10 cellular contexts compared by ENCODE assay signal in genomic region chr16:22370038-22370541, GRCh38. TPM values are rescaled to one million over a fixed set of nuclear protein-coding genes. Genes with fewer than 3 reads are reported as not detected.
DNase-seq lines count a peak whose midpoint lies in the region; ATAC-seq, FAIRE-seq and TF ChIP-seq lines count a peak whose summit lies in the region.
"Had no signal": no experiment of that assay in that cellular context is flagged by ENCODE, and none has a peak within 500 bp of the region (broad histone marks: within the 10 kb centered on the region; RNA-seq: fewer than 3 reads in every experiment).

No MANE protein-coding gene starts in this region.

- no peak overlapping the region for H3K4me3 ChIP-seq in A549
- H3K4me3 ChIP-seq in lower lobe of right lung: no peak overlapping the region

- ATAC-seq in A549 (no peak), lower lobe of right lung (no peak), GM21825 (IDR thresholded peaks at IDR 0.05; ENCODE audit: unreplicated experiment) (no peak)

- TF ChIP-seq CTCF in A549 (IDR thresholded peaks at IDR 0.05): no peak
- TF ChIP-seq CTCF in lower lobe of right lung (IDR thresholded peaks at IDR 0.05): no peak

- 55% methylated on average over 1 of the region's 1 CpG for WGBS in A549 (ENCODE audit: missing lambda C conversion rate)

- H3K27ac ChIP-seq in A549 (peak overlapping the region; percentile 44 to 90), lower lobe of right lung (peak overlapping the region; percentile 40)

- H3K4me1 ChIP-seq in A549 (peaks cover 50% of the 10 kb centered on the region), lower lobe of right lung (peaks cover 54% of the 10 kb centered on the region)

- FAIRE-seq in A549 (lab: Jason Lieb, UNC) (no peak), H54 (lab: Jason Lieb, UNC) (peak; percentile 20), GM12891 (lab: Jason Lieb, UNC) (no peak)

- POLR2A ChIA-PET in A549 (lab: Yijun Ruan, JAX): no interaction called here

- peaks cover under 1% of the 10 kb centered on the region for H3K36me3 ChIP-seq in lower lobe of right lung

- no peaks in the 10 kb centered on the region for H3K27me3 ChIP-seq in lower lobe of right lung (ENCODE audit: low read depth)

- peak overlapping the region; percentile 95 for H3K4me2 ChIP-seq in A549

- TF ChIP-seq POLR2A in A549 (IDR thresholded peaks at IDR 0.05; ENCODE audit: low read length) (no peak), H54 (IDR thresholded peaks at IDR 0.05; ENCODE audit: low read depth, low read length) (no peak), GM12891 (IDR thresholded peaks at IDR 0.05; ENCODE audit: low read depth, low read length) (no peak)

- CTCF ChIA-PET in A549 (lab: Yijun Ruan, JAX): interaction anchor here (0.8 to 0.9 kb wide), 2 partner anchors 9 to 40 kb away, joined by 3 to 4 read pairs; no protein-coding TSS in a partner anchor

- DNase-seq in A549 (ENCODE audit: low read depth in 1 of 2, low spot score in 1 of 2) (no peak), H54 (ENCODE audit: insufficient read length, low spot score) (no peak), amniotic epithelial cell (ENCODE audit: low read depth) (peak; percentile 95), lower lobe of right lung (no peak), SW480 (ENCODE audit: low spot score) (no peak), SIG-M5 (lab: John Stamatoyannopoulos, UW) (no peak), GM12891 (ENCODE audit: insufficient read length, low spot score) (no peak)
- DNase-seq: GOT3, substantia nigra had no signal

- H3K9me3 ChIP-seq in A549: no peaks in the 10 kb centered on the region
- no peaks in the 10 kb centered on the region for H3K9me3 ChIP-seq in lower lobe of right lung

- no peak for TF ChIP-seq EP300 in A549 (IDR thresholded peaks at IDR 0.05)

- intact Hi-C loops in lower lobe of right lung (cut with DNase I): no loop called here

- TF ChIP-seq RAD21 in A549 (conservative IDR thresholded peaks at IDR 0.05 in 1 of 2, IDR thresholded peaks at IDR 0.05 in 1 of 2): no peak

TF ChIP-seq in A549, 52 proteins besides CTCF, POLR2A, EP300 and RAD21:
- TF ChIP-seq RARB (CRISPR knock-in tag; IDR thresholded peaks at IDR 0.05): no peak
- no peak for TF ChIP-seq POLR2AphosphoS2 (conservative IDR thresholded peaks at IDR 0.05; ENCODE audit: low read length)
- no peak for TF ChIP-seq RFX5 (IDR thresholded peaks at IDR 0.05)
- no peak for TF ChIP-seq FOSB (CRISPR knock-in tag; IDR thresholded peaks at IDR 0.05)
- TF ChIP-seq MAFK (IDR thresholded peaks at IDR 0.05; ENCODE audit: partially characterized antibody): peak; percentile 92
- TF ChIP-seq TFCP2L1 (CRISPR knock-in tag; IDR thresholded peaks at IDR 0.05): no peak
- TF ChIP-seq, protein P1, sequence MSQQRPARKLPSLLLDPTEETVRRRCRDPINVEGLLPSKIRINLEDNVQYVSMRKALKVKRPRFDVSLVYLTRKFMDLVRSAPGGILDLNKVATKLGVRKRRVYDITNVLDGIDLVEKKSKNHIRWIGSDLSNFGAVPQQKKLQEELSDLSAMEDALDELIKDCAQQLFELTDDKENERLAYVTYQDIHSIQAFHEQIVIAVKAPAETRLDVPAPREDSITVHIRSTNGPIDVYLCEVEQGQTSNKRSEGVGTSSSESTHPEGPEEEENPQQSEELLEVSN (IDR thresholded peaks at IDR 0.05; ENCODE audit: borderline replicate concordance, low read depth): no peak
- no peak for TF ChIP-seq SMC3 (IDR thresholded peaks at IDR 0.05)
- TF ChIP-seq ZC3H11A (IDR thresholded peaks at IDR 0.05): no peak
- no peak for TF ChIP-seq FOXS1 (CRISPR knock-in tag; IDR thresholded peaks at IDR 0.05)
- TF ChIP-seq JUN (IDR thresholded peaks at IDR 0.05): no peak
- no peak for TF ChIP-seq HOXA7 (CRISPR knock-in tag; IDR thresholded peaks at IDR 0.05)
- TF ChIP-seq, protein P2, sequence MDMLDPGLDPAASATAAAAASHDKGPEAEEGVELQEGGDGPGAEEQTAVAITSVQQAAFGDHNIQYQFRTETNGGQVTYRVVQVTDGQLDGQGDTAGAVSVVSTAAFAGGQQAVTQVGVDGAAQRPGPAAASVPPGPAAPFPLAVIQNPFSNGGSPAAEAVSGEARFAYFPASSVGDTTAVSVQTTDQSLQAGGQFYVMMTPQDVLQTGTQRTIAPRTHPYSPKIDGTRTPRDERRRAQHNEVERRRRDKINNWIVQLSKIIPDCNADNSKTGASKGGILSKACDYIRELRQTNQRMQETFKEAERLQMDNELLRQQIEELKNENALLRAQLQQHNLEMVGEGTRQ (IDR thresholded peaks at IDR 0.05): no peak
- no peak for TF ChIP-seq FOSL2 (IDR thresholded peaks at IDR 0.05)
- 0 out of 2 replicates have a peak, but pooled peaks have one; percentile 25 for TF ChIP-seq FOSL2 (CRISPR knock-in tag; IDR thresholded peaks at IDR 0.05)
- TF ChIP-seq NFE2L2 (conservative IDR thresholded peaks at IDR 0.05; ENCODE audit: low read length): 0 out of 2 replicates have a peak, but pooled peaks have one; percentile 31
- 0 out of 2 replicates have a peak, but pooled peaks have one; percentile 9 for TF ChIP-seq EHF (CRISPR knock-in tag; IDR thresholded peaks at IDR 0.05)
- TF ChIP-seq ESRRA (IDR thresholded peaks at IDR 0.05; ENCODE audit: borderline replicate concordance, low read length): no peak

TF ChIP-seq in GM12891, 5 proteins besides CTCF, POLR2A, EP300 and RAD21:
- TF ChIP-seq PAX5 (IDR thresholded peaks at IDR 0.05; ENCODE audit: insufficient read depth, low read length, severe bottlenecking): no peak
- no peak for TF ChIP-seq POU2F2 (IDR thresholded peaks at IDR 0.05; ENCODE audit: low read depth, low read length)
- no peak for TF ChIP-seq SPI1 (IDR thresholded peaks at IDR 0.05; ENCODE audit: low read depth, low read length)
- TF ChIP-seq TAF1 (IDR thresholded peaks at IDR 0.05; ENCODE audit: low read depth, low read length): no peak
TF ChIP-seq in GM12891: peak in this region for 0.

RNA-seq across cellular contexts. Expression of gene CDR2, which starts 4.3 kb away (rescaled TPM):
- polyA plus RNA-seq in A549 (2011; rRNA removed): 38.4 and 44.3 TPM in 2 replicates
- polyA plus RNA-seq in A549 (2012; cell fraction: cytosol; rRNA removed): 22.3 and 24.0 TPM in 2 replicates
- polyA plus RNA-seq in A549 (2012; cell fraction: nucleus; rRNA removed): 14.1 and 15.6 TPM in 2 replicates
- polyA plus RNA-seq in A549 (2017; fragmentation: RNase III; extraction: RNeasy Plus Mini Kit Qiagen cat#74134 plus additional on column Dnase treatment): 27.9 to 30.6 TPM (median 29.3 TPM) in 3 replicates
- 22.7 and 25.3 TPM in 2 replicates for polyA minus RNA-seq in A549 (2011; rRNA and poly(A)+ RNA removed)
- total RNA-seq in lower lobe of right lung: 16.2 TPM
- 10.7 TPM for polyA plus RNA-seq in GM12891 (2012; ENCODE audit: low read depth, missing spikeins)
